In the genomic region with DNA sequence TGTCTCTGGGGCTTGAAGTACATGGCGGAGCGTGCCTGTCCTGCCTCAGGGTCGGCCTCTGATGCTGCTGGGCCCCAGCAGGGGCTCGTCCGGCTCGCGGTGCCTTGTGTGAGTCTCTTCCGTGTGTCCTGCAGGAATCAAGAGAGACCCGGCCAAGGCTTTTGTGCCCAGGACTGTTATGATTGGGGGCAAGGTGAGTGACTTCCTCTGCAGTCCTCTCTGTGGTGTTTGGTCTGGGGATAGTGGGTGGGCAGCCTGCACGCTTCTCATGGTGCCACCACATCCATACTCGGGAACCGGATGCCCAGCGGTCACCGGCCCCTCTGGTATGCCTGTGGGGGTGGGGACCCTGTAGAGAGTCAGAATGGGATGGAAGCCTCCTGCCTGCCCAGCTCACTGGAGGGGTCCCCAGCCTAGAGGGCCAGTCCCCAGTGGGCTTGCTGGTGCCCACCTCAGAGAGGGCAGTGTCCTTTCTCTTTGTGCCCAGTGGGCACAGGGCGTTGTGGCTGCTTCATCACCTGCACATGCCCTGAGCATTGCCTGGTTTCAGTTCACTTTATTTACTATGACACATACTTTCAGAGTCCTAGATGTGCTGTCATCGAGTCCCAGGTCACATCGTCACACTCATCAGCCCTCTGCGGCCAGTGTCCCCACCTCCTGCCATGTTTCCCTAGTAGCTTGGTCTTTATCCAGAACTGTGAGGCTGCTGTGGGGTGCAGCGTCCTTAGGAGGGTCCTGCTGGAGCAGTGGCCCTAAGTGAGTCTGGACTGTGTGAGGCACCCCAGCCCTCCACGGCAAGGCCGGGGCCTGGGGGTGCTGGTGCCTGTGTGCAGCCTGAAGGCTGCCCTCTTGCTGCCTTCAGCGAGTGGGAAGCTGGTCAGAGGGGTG, we compare ENCODE assay signal across 1 cellular context.
TF ChIP-seq lines count a peak whose summit lies in the region.

No MANE protein-coding gene starts in this region.

TF ChIP-seq in GM23338, 12 proteins besides CTCF, POLR2A, EP300 and RAD21 (continued from another document):
- TF ChIP-seq ETS1 (IDR thresholded peaks at IDR 0.05) (no peak), EZH2phosphoT487 (IDR thresholded peaks at IDR 0.05; ENCODE audit: unreplicated experiment) (no peak), POLR2AphosphoS5 (IDR thresholded peaks at IDR 0.05; ENCODE audit: low read depth) (no peak), JUNB (IDR thresholded peaks at IDR 0.05; ENCODE audit: unreplicated experiment) (no peak), ZNF331 (CRISPR knock-in tag; IDR thresholded peaks at IDR 0.05; ENCODE audit: low read depth) (no peak), ZNF114 (CRISPR knock-in tag; IDR thresholded peaks at IDR 0.05) (no peak), CREB1 (CRISPR knock-in tag; IDR thresholded peaks at IDR 0.05; ENCODE audit: low read depth) (no peak)
- TF ChIP-seq, protein P1, sequence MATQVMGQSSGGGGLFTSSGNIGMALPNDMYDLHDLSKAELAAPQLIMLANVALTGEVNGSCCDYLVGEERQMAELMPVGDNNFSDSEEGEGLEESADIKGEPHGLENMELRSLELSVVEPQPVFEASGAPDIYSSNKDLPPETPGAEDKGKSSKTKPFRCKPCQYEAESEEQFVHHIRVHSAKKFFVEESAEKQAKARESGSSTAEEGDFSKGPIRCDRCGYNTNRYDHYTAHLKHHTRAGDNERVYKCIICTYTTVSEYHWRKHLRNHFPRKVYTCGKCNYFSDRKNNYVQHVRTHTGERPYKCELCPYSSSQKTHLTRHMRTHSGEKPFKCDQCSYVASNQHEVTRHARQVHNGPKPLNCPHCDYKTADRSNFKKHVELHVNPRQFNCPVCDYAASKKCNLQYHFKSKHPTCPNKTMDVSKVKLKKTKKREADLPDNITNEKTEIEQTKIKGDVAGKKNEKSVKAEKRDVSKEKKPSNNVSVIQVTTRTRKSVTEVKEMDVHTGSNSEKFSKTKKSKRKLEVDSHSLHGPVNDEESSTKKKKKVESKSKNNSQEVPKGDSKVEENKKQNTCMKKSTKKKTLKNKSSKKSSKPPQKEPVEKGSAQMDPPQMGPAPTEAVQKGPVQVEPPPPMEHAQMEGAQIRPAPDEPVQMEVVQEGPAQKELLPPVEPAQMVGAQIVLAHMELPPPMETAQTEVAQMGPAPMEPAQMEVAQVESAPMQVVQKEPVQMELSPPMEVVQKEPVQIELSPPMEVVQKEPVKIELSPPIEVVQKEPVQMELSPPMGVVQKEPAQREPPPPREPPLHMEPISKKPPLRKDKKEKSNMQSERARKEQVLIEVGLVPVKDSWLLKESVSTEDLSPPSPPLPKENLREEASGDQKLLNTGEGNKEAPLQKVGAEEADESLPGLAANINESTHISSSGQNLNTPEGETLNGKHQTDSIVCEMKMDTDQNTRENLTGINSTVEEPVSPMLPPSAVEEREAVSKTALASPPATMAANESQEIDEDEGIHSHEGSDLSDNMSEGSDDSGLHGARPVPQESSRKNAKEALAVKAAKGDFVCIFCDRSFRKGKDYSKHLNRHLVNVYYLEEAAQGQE (IDR thresholded peaks at IDR 0.05; ENCODE audit: unreplicated experiment) = no peak
